2 cellular contexts compared by ENCODE assay signal in the genomic region with DNA sequence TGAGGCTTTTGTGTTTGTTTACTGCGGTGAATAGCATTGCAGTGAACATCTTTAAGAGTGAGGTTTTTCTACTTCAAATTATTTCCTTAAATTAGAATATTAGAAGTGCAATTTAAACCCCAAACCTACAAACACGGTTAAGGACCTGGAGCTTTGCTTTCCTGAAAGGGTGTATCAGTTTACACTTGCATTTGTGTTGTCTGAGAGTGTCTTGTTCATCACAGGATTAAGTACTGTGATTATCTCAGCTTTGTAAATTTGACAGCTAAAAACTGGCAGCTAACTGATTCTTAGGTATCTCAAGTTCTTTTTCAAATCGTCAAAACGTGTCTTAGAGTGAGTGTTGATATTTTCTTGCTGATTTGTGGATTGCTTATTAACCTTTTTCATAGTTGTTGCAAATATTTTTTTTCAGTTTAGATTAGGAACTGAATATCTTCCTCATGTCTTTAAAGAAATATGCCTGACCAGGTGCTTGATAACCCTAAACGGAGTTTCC.
TF ChIP-seq lines count a peak whose summit lies in the region.

No MANE protein-coding gene starts in this region.

TF ChIP-seq in A549, 52 proteins besides CTCF, POLR2A, EP300 and RAD21 (continued from another document):
- TF ChIP-seq, protein P1, sequence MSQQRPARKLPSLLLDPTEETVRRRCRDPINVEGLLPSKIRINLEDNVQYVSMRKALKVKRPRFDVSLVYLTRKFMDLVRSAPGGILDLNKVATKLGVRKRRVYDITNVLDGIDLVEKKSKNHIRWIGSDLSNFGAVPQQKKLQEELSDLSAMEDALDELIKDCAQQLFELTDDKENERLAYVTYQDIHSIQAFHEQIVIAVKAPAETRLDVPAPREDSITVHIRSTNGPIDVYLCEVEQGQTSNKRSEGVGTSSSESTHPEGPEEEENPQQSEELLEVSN (IDR thresholded peaks at IDR 0.05; ENCODE audit: borderline replicate concordance, low read depth) = no peak
- TF ChIP-seq CBX8 (IDR thresholded peaks at IDR 0.05) = no peak

TF ChIP-seq in HEK293T, 16 proteins besides CTCF, POLR2A, EP300 and RAD21 (continued from another document):
- TF ChIP-seq CTBP1 (IDR thresholded peaks at IDR 0.05; ENCODE audit: borderline replicate concordance) (no peak), ARNT (IDR thresholded peaks at IDR 0.05) (no peak), LEF1 (IDR thresholded peaks at IDR 0.05; ENCODE audit: borderline replicate concordance) (no peak)
